13 cellular contexts compared by ENCODE assay signal in the genomic region with DNA sequence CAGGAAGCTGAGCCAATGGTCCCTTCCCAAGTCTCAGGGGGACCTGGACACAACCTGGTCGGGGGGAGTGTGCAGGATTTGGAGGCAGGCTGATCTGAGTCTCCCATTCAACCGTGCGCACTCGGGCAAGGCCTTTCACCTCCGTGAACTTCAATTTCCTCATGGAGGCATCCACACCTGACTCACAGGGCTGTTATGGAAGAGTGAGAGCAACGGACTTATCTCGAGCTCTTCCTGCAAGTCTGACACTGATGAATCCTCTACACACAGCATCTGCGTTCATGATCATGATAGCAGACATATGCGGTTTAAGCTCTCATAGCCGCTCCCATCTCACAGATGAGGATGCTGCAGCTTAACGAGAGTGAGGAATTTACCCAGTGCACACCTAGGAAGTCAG. TPM values are rescaled to one million over a fixed set of nuclear protein-coding genes. Genes with fewer than 3 reads are reported as not detected.
A peak's percentile ranks its signal among the peaks of the same experiment; 100 is the strongest.
DNase-seq lines count a peak whose midpoint lies in the region; ATAC-seq and TF ChIP-seq lines count a peak whose summit lies in the region.
"Had no signal": no experiment of that assay in that cellular context is flagged by ENCODE, and none has a peak within 500 bp of the region (broad histone marks: within the 10 kb centered on the region; RNA-seq: fewer than 3 reads in every experiment).

No MANE protein-coding gene starts in this region.

- H3K27me3 ChIP-seq in BLaER1 treated with 17β-estradiol and CSF1 and Interleukin-3, amounts not matched to agents 10 nM and 100 nM: no peaks in the 10 kb centered on the region
- H3K27me3 ChIP-seq in lung (ENCODE audit: control insufficient read depth, insufficient read depth) (no peaks in the 10 kb centered on the region), stomach smooth muscle (ENCODE audit: control insufficient read depth in 1 of 2, insufficient read depth in 2 of 2, low read length in 2 of 2) (no peaks in the 10 kb centered on the region)

- peaks cover 0 to 83% (median 0%) of the 10 kb centered on the region in 11 experiments; a peak in 10 of 22 replicates for H3K36me3 ChIP-seq in BLaER1 treated with 17β-estradiol and CSF1 and Interleukin-3, amounts not matched to agents 10 nM and 100 nM
- H3K36me3 ChIP-seq in lung (ENCODE audit: control insufficient read depth in 2 of 2, insufficient read depth in 2 of 2, low read length in 2 of 2) (peaks cover 0 to 25% of the 10 kb centered on the region in 2 donors), stomach smooth muscle (ENCODE audit: control insufficient read depth in 2 of 2, insufficient read depth in 2 of 2, low read length in 2 of 2) (peaks cover 0 to 2% of the 10 kb centered on the region in 2 donors)

- H4K20me1 ChIP-seq in BLaER1 treated with 17β-estradiol and CSF1 and Interleukin-3, amounts not matched to agents 10 nM and 100 nM: peaks cover 0 to 100% (median 50%) of the 10 kb centered on the region in 11 experiments; a peak in 18 of 22 replicates

- H3K9ac ChIP-seq in BLaER1 treated with 17β-estradiol and CSF1 and Interleukin-3, amounts not matched to agents 10 nM and 100 nM: peak overlapping the region in 3 of 11 experiments; percentile 18 to 52 (median 41); a peak in 2 of 22 replicates
- H3K9ac ChIP-seq in stomach smooth muscle (ENCODE audit: low read length in 2 of 2): no peak overlapping the region

- 84 to 85% methylated on average over 11 of the region's 11 CpGs for WGBS in lung, 2 donors

- no peak for TF ChIP-seq CTCF in lung (IDR thresholded peaks at IDR 0.05; ENCODE audit: control extremely low read depth, extremely low read depth)

- H3K4me1 ChIP-seq in BLaER1 treated with 17β-estradiol and CSF1 and Interleukin-3, amounts not matched to agents 10 nM and 100 nM: peaks cover 22 to 76% (median 66%) of the 10 kb centered on the region in 10 experiments
- H3K4me1 ChIP-seq in lung (ENCODE audit: control insufficient read depth in 2 of 2, insufficient read depth in 2 of 2, low read length in 2 of 2) (peaks cover 0 to 9% of the 10 kb centered on the region in 2 donors), stomach smooth muscle (ENCODE audit: control insufficient read depth, insufficient read depth, low read length) (peaks cover 43% of the 10 kb centered on the region)

- H3K9me3 ChIP-seq in BLaER1 treated with 17β-estradiol and CSF1 and Interleukin-3, amounts not matched to agents 10 nM and 100 nM (replicated peaks in 1 of 11): no peaks in the 10 kb centered on the region
- peaks cover 0 to 2% of the 10 kb centered on the region in 2 donors for H3K9me3 ChIP-seq in lung (ENCODE audit: control insufficient read depth in 2 of 2, insufficient read depth in 1 of 2, low read length in 1 of 2)
- no peaks in the 10 kb centered on the region for H3K9me3 ChIP-seq in stomach smooth muscle (ENCODE audit: control insufficient read depth in 2 of 2, low read length in 2 of 2)

- no peak overlapping the region for H3K27ac ChIP-seq in BLaER1 treated with 17β-estradiol and CSF1 and Interleukin-3, amounts not matched to agents 10 nM and 100 nM
- peak overlapping the region; percentile 73 for H3K27ac ChIP-seq in angular gyrus (ENCODE audit: low read depth, low read length)
- peak overlapping the region; percentile 11 to 49 for H3K27ac ChIP-seq in lung (ENCODE audit: low read depth in 1 of 2, low read length in 1 of 2)
- peak overlapping the region; percentile 41 for H3K27ac ChIP-seq in stomach smooth muscle (ENCODE audit: low read length)

- H3K4me3 ChIP-seq in BLaER1 treated with 17β-estradiol and CSF1 and Interleukin-3, amounts not matched to agents 10 nM and 100 nM: no peak overlapping the region
- H3K4me3 ChIP-seq in lung (no peak overlapping the region), stomach smooth muscle (ENCODE audit: low read length in 2 of 2) (no peak overlapping the region)

- ATAC-seq in lung (ENCODE audit: insufficient read depth, low FRiP score) (no peak), HG03469 (IDR thresholded peaks at IDR 0.05; ENCODE audit: unreplicated experiment) (no peak)

- no peak for DNase-seq in lung (ENCODE audit: low spot score)
- DNase-seq in NCI-H82 treated with DMSO at 0.1 percent for 48 hours (lab: John Stamatoyannopoulos, UW; ENCODE audit: unreplicated experiment): no peak
- DNase-seq in activated naive CD4-positive, alpha-beta T cell (lab: John Stamatoyannopoulos, UW): no peak
- DNase-seq: CD4-positive, alpha-beta T cell; GOT3; NCI-H1105 treated with DMSO at 0.1 percent for 48 hours; NCI-H1694 treated with DMSO at 0.1 percent for 48 hours; NCI-H2107; NCI-H69 had no signal

- H3K4me2 ChIP-seq in BLaER1 treated with 17β-estradiol and CSF1 and Interleukin-3, amounts not matched to agents 10 nM and 100 nM: peak overlapping the region in 7 of 11 experiments; percentile 79 to 90 (median 84); a peak in 12 of 22 replicates

RNA-seq across cellular contexts. Expression of gene TIMM22, which starts 21.6 kb away (rescaled TPM):
- total RNA-seq in lung: 10 to 100 TPM; 11.3 to 12.2 TPM
- 1 to 10 TPM; 7.2 to 8.4 TPM for polyA plus RNA-seq in lung

RNA-seq across cellular contexts. Expression of gene NXN, which starts 39.0 kb away (rescaled TPM):
- total RNA-seq in lung: 10 to 100 TPM; 49.3 to 57.7 TPM
- polyA plus RNA-seq in lung: 10 to 100 TPM; 17.6 to 30.5 TPM

Comparison
In these comparisons a context has a peak if more than half of its experiments do, and no peak if none do; other contexts are left out.
1. H3K27ac ChIP-seq: peak in angular gyrus (single experiment), lung (2 of 2) and stomach smooth muscle (single experiment); none in BLaER1 treated with 17β-estradiol and CSF1 and Interleukin-3, amounts not matched to agents 10 nM and 100 nM (0 of 11).